ENCODE assay signal across 9 cellular contexts in the genomic region with DNA sequence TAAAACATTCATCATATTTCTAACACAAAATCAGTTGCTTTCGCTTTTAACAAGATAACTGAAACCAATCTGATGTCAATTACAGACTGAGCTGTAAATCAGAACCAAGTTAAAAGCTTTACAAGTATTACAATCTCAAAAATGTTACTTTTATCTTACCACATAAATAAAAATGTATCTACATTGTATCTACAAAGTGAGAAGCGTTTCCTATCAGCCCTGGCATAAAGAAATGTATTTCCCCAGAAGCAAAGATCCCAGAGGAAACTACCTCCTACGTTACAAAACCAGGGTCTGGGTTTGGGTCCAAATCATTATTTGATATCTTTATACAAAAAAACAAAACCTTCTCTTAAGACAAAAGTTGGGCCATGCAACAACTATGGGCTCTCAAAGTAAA. TPM values are rescaled to one million over a fixed set of nuclear protein-coding genes. Genes with fewer than 3 reads are reported as not detected.
A peak's percentile ranks its signal among the peaks of the same experiment; 100 is the strongest.
DNase-seq lines count a peak whose midpoint lies in the region; ATAC-seq, FAIRE-seq and TF ChIP-seq lines count a peak whose summit lies in the region.
"Had no signal": no experiment of that assay in that cellular context is flagged by ENCODE, and none has a peak within 500 bp of the region (broad histone marks: within the 10 kb centered on the region; RNA-seq: fewer than 3 reads in every experiment).

No MANE protein-coding gene starts in this region.

- H3K27me3 Mint-ChIP-seq in dendritic cell treated with granulocyte-macrophage colony-stimulating factor and Interleukin-4, amounts not matched to agents 40 ng/mL and 50 ng/mL, for 4 days, result no peaks in the 10 kb centered on the region
- H3K27me3 Mint-ChIP-seq in naive thymus-derived CD8-positive, alpha-beta T cell, result no peaks in the 10 kb centered on the region

- TF ChIP-seq CTCF in NB4 (IDR thresholded peaks at IDR 0.05; ENCODE audit: low read depth, low read length), result no peak

- H3K4me1 Mint-ChIP-seq in dendritic cell treated with granulocyte-macrophage colony-stimulating factor and Interleukin-4, amounts not matched to agents 40 ng/mL and 50 ng/mL, for 4 days (ENCODE audit: low read depth), result peaks cover 49% of the 10 kb centered on the region
- peaks cover 27 to 60% (median 57%) of the 10 kb centered on the region in 4 donors for H3K4me1 Mint-ChIP-seq in naive thymus-derived CD8-positive, alpha-beta T cell

- no peak for TF ChIP-seq POLR2A in NB4 (IDR thresholded peaks at IDR 0.05; ENCODE audit: extremely low read depth, insufficient read length)

- H3K27me3 ChIP-seq in ACC112 (ENCODE audit: insufficient read depth, low read length), result no peaks in the 10 kb centered on the region
- H3K27me3 ChIP-seq: SJCRH30 had no signal

- no peaks in the 10 kb centered on the region for H3K9me3 Mint-ChIP-seq in dendritic cell treated with granulocyte-macrophage colony-stimulating factor and Interleukin-4, amounts not matched to agents 40 ng/mL and 50 ng/mL, for 4 days
- no peaks in the 10 kb centered on the region for H3K9me3 Mint-ChIP-seq in naive thymus-derived CD8-positive, alpha-beta T cell

- peak; percentile 18 to 48 for ATAC-seq in naive thymus-derived CD8-positive, alpha-beta T cell

- peaks cover 37% of the 10 kb centered on the region for H3K4me1 ChIP-seq in ACC112 (ENCODE audit: control insufficient read depth, insufficient read depth, low read length, unreplicated experiment)

- peaks cover 57% of the 10 kb centered on the region for H3K79me2 ChIP-seq in ACC112 (ENCODE audit: control insufficient read depth, insufficient read depth, low read length, unreplicated experiment)

- no peak for FAIRE-seq in frontal cortex (lab: Jason Lieb, UNC)

- POLR2A ChIA-PET in naive thymus-derived CD8-positive, alpha-beta T cell (lab: Charles Lee), result no interaction called here

- intact Hi-C loops in dendritic cell treated with granulocyte-macrophage colony-stimulating factor and Interleukin-4, amounts not matched to agents 40 ng/mL and 50 ng/mL, for 4 days (cut with micrococcal nuclease), result no loop called here

- H3K36me3 ChIP-seq in ACC112 (ENCODE audit: insufficient read depth, low read length), result no peaks in the 10 kb centered on the region

- H3K27ac Mint-ChIP-seq in dendritic cell treated with granulocyte-macrophage colony-stimulating factor and Interleukin-4, amounts not matched to agents 40 ng/mL and 50 ng/mL, for 4 days, result peak overlapping the region; percentile 77
- peak overlapping the region; percentile 36 to 99 (median 95) for H3K27ac Mint-ChIP-seq in naive thymus-derived CD8-positive, alpha-beta T cell

- peak overlapping the region; percentile 92 for H3K4me3 ChIP-seq in ACC112 (ENCODE audit: low read depth, low read length)
- peak overlapping the region; percentile 3 for H3K4me3 ChIP-seq in NB4 (ENCODE audit: low read depth, low read length)
- H3K4me3 ChIP-seq: SJCRH30 had no signal

- peak overlapping the region; percentile 91 for H3K27ac ChIP-seq in ACC112 (ENCODE audit: low read depth, low read length)
- H3K27ac ChIP-seq: SJCRH30 had no signal

- H3K36me3 Mint-ChIP-seq in dendritic cell treated with granulocyte-macrophage colony-stimulating factor and Interleukin-4, amounts not matched to agents 40 ng/mL and 50 ng/mL, for 4 days (ENCODE audit: low read depth), result peaks cover 18% of the 10 kb centered on the region
- H3K36me3 Mint-ChIP-seq in naive thymus-derived CD8-positive, alpha-beta T cell, result no peaks in the 10 kb centered on the region

- H2AFZ ChIP-seq in ACC112 (ENCODE audit: low read length, unreplicated experiment), result no peak overlapping the region

- no peak overlapping the region for H3K4me3 Mint-ChIP-seq in dendritic cell treated with granulocyte-macrophage colony-stimulating factor and Interleukin-4, amounts not matched to agents 40 ng/mL and 50 ng/mL, for 4 days
- peak overlapping the region; percentile 77 to 98 (median 90) for H3K4me3 Mint-ChIP-seq in naive thymus-derived CD8-positive, alpha-beta T cell

- DNase-seq in NB4 (ENCODE audit: low read depth) (no peak), anterior cingulate cortex (lab: John Stamatoyannopoulos, UW) (no peak), frontal cortex (ENCODE audit: low spot score in 2 of 2) (no peak), NCI-H2081 (lab: John Stamatoyannopoulos, UW) (no peak)
- DNase-seq in naive thymus-derived CD8-positive, alpha-beta T cell, result peak in 3 of 10 donors; percentile 37 to 64 (median 49)
- no peak for DNase-seq in activated CD4-positive, alpha-beta T cell treated with anti-CD3 and anti-CD28 coated beads, Interleukin-2, amount 50 U/mL, for 48 hours
- DNase-seq: SJCRH30 had no signal

RNA-seq across cellular contexts. Expression of a gene that starts 2.6 kb away (rescaled TPM):
- 10 to 100 TPM; 29.0 to 29.1 TPM for total RNA-seq in naive thymus-derived CD8-positive, alpha-beta T cell
- 1 to 10 TPM in 2 of 3 donors, under 1 TPM in 1; 0.95 to 3.2 (median 2.0) TPM for polyA plus RNA-seq in naive thymus-derived CD8-positive, alpha-beta T cell
- 23.2 TPM for total RNA-seq in frontal cortex
